ENCODE assay signal across 15 cellular contexts in genomic region chr10:124068929-124069328, GRCh38. TPM values are rescaled to one million over a fixed set of nuclear protein-coding genes. Genes with fewer than 3 reads are reported as not detected.
A peak's percentile ranks its signal among the peaks of the same experiment; 100 is the strongest.
DNase-seq lines count a peak whose midpoint lies in the region; ATAC-seq and TF ChIP-seq lines count a peak whose summit lies in the region.
"Had no signal": no experiment of that assay in that cellular context is flagged by ENCODE, and none has a peak within 500 bp of the region (broad histone marks: within the 10 kb centered on the region; RNA-seq: fewer than 3 reads in every experiment).

No MANE protein-coding gene starts in this region.

- CTCF ChIA-PET in CD4-positive, alpha-beta T cell (lab: Charles Lee): no interaction called here

- H3K36me3 ChIP-seq in H7 (replicated peaks; ENCODE audit: control insufficient read depth, insufficient read depth, low read length) (no peaks in the 10 kb centered on the region), RWPE2 (ENCODE audit: low read depth) (no peaks in the 10 kb centered on the region)
- H3K36me3 ChIP-seq: MG63, SJSA1 had no signal

- H3K4me1 ChIP-seq in RWPE2 (ENCODE audit: insufficient read depth, poor library complexity, severe bottlenecking): peaks cover 37% of the 10 kb centered on the region

- no peaks in the 10 kb centered on the region for H3K36me3 Mint-ChIP-seq in CD4-positive, alpha-beta T cell (ENCODE audit: low read depth)
- H3K36me3 Mint-ChIP-seq: CD8-positive, alpha-beta memory T cell had no signal

- H3K9me3 ChIP-seq in RWPE2 (ENCODE audit: severe bottlenecking): no peaks in the 10 kb centered on the region
- no peaks in the 10 kb centered on the region for H3K9me3 ChIP-seq in CD4-positive, alpha-beta T cell (ENCODE audit: control insufficient read depth, low read length)
- H3K9me3 ChIP-seq: MG63, SJSA1 had no signal

- no peaks in the 10 kb centered on the region for H3K27me3 Mint-ChIP-seq in CD4-positive, alpha-beta T cell

- TF ChIP-seq CTCF in RWPE2 (IDR thresholded peaks at IDR 0.05; ENCODE audit: poor library complexity, severe bottlenecking): no peak
- no peak for TF ChIP-seq CTCF in epithelial cell of esophagus (IDR thresholded peaks at IDR 0.05; ENCODE audit: insufficient read depth, low read depth, low read length, missing control alignments)
- no peak for TF ChIP-seq CTCF in CD4-positive, alpha-beta T cell (IDR thresholded peaks at IDR 0.05)

- H3K27ac Mint-ChIP-seq in CD4-positive, alpha-beta T cell: no peak overlapping the region

- intact Hi-C loops in posterior vena cava (cut with DNase I): no loop called here
- intact Hi-C loops in CD4-positive, alpha-beta T cell (cut with DNase I, micrococcal nuclease): no loop called here

- peak; percentile 56 for ATAC-seq in RWPE2 (ENCODE audit: low read depth)
- ATAC-seq in CD4-positive, alpha-beta T cell (ENCODE audit: poor library complexity): no peak

- H3K9me3 Mint-ChIP-seq in CD4-positive, alpha-beta T cell: no peaks in the 10 kb centered on the region
- H3K9me3 Mint-ChIP-seq: CD8-positive, alpha-beta memory T cell had no signal

- H3K4me3 Mint-ChIP-seq in CD4-positive, alpha-beta T cell: no peak overlapping the region
- H3K4me3 Mint-ChIP-seq: CD8-positive, alpha-beta memory T cell had no signal

- H3K27me3 ChIP-seq in H7 (ENCODE audit: control insufficient read depth, insufficient read depth, low read length) (no peaks in the 10 kb centered on the region), RWPE2 (ENCODE audit: insufficient read depth, poor library complexity, severe bottlenecking) (no peaks in the 10 kb centered on the region)
- no peaks in the 10 kb centered on the region for H3K27me3 ChIP-seq in CD4-positive, alpha-beta T cell (ENCODE audit: control insufficient read depth, insufficient read depth, low read length)
- H3K27me3 ChIP-seq: MG63, SJSA1 had no signal

- peak; percentile 21 for DNase-seq in H7
- DNase-seq in RWPE2 (ENCODE audit: low spot score): no peak
- peak; percentile 62 for DNase-seq in epithelial cell of esophagus (ENCODE audit: low read depth)
- DNase-seq in posterior vena cava (ENCODE audit: low spot score): peak; percentile 18
- no peak for DNase-seq in NCI-H2107 treated with DMSO at 0.1 percent for 48 hours (lab: John Stamatoyannopoulos, UW; ENCODE audit: unreplicated experiment)
- no peak for DNase-seq in GM19240 (ENCODE audit: insufficient read length, low spot score)
- no peak for DNase-seq in CD4-positive, alpha-beta T cell
- DNase-seq: CD8-positive, alpha-beta memory T cell; KG1; MG63; NCI-H1417; NCI-H1930; NCI-H510A treated with DMSO at 0.1 percent for 48 hours; RPMI8226 had no signal

- H3K27ac ChIP-seq in RWPE2 (ENCODE audit: poor library complexity, severe bottlenecking): peak overlapping the region; percentile 46
- H3K27ac ChIP-seq in CD4-positive, alpha-beta T cell (ENCODE audit: low read depth, low read length): no peak overlapping the region
- H3K27ac ChIP-seq: SJSA1 had no signal

- H3K4me1 Mint-ChIP-seq in CD4-positive, alpha-beta T cell (ENCODE audit: low read depth): peaks cover 31% of the 10 kb centered on the region
- H3K4me1 Mint-ChIP-seq: CD8-positive, alpha-beta memory T cell had no signal

- POLR2A ChIA-PET in CD4-positive, alpha-beta T cell (lab: Charles Lee): no interaction called here

- H3K4me3 ChIP-seq in H7 (ENCODE audit: insufficient read depth, low read depth, low read length): no peak overlapping the region
- no peak overlapping the region for H3K4me3 ChIP-seq in RWPE2 (ENCODE audit: severe bottlenecking)
- no peak overlapping the region for H3K4me3 ChIP-seq in epithelial cell of esophagus (ENCODE audit: low read length)
- H3K4me3 ChIP-seq: MG63, SJSA1 had no signal

RNA-seq across cellular contexts. Expression of gene CHST15, which starts 24.5 kb away (rescaled TPM):
- total RNA-seq in H7 (2014; rRNA removed; shearing (Covaris generic)): 15.7 and 18.4 TPM in 2 replicates
- total RNA-seq in posterior vena cava: 10 to 100 TPM; 25.8 to 30.1 TPM
- under 1 TPM; 0.42 to 0.52 TPM for total RNA-seq in CD4-positive, alpha-beta T cell

Comparison
In these comparisons a context has a peak if more than half of its experiments do, and no peak if none do; other contexts are left out.
1. DNase-seq: peak in H7 (single experiment), epithelial cell of esophagus (single experiment) and posterior vena cava (single experiment); none in RWPE2 (single experiment), NCI-H2107 treated with DMSO at 0.1 percent for 48 hours (single experiment), GM19240 (single experiment) and CD4-positive, alpha-beta T cell (0 of 10).
2. RNA of gene CHST15, which starts 24.5 kb away (total RNA-seq): 25.8 to 30.1 TPM in posterior vena cava and 15.7 to 18.4 TPM in H7; 0.42 to 0.52 TPM in CD4-positive, alpha-beta T cell; every median in the first group is over 10 times any median in the second.